2 cellular contexts compared by ENCODE assay signal in the genomic region with DNA sequence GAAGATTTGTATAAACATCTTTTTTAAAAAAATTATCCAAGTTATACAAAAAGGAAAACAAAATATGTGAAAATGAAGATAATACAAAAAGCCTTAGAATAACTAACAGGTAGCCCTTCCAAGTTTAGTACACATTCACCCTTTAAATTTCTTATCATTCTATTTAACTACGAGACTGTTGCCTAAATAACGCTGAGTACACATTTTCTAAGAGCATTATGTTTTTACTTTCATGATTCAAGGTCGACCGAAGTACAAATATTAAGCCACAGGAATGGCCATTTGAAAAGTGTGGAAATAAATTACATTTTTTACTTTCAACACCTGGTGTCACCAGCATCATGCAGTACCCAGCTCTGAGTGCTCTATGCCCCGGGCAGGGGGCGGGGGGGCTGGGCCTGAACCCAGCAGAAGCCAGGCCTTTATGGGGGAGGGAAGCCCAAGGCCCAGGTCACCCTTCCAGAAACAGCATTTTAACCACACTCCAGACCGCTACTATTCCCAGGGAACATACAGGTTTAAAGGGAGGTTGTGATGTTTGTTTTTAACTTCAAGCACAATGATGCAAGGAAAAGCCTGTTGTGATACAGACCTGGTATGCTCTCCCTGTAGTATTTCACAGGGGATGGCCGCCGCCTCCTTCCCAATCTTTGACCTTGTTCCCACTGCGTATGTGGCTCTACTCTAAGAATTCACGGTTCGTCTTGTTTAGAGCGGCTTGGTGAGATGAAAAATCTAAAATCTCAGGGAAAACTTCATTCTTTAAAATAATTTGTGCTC.
A peak's percentile ranks its signal among the peaks of the same experiment; 100 is the strongest.
TF ChIP-seq lines count a peak whose summit lies in the region.

No MANE protein-coding gene starts in this region.

TF ChIP-seq in K562, 482 proteins besides CTCF, POLR2A, EP300 and RAD21:
- peak; percentile 50; the same call in 1 of the 2 replicates for TF ChIP-seq C11orf30 (IDR thresholded peaks at IDR 0.05; ENCODE audit: low read depth)
- TF ChIP-seq PCBP1 (IDR thresholded peaks at IDR 0.05; ENCODE audit: low read depth, low read length, poor library complexity, severe bottlenecking): no peak
- no peak for TF ChIP-seq ZNF830 (CRISPR knock-in tag; IDR thresholded peaks at IDR 0.05)
- TF ChIP-seq MAFG (tag; conservative IDR thresholded peaks at IDR 0.05): peak; percentile 35; the same call in 1 of the 2 replicates
- TF ChIP-seq GABPA (tag; conservative IDR thresholded peaks at IDR 0.05; ENCODE audit: low read depth): no peak
- TF ChIP-seq, protein P1, sequence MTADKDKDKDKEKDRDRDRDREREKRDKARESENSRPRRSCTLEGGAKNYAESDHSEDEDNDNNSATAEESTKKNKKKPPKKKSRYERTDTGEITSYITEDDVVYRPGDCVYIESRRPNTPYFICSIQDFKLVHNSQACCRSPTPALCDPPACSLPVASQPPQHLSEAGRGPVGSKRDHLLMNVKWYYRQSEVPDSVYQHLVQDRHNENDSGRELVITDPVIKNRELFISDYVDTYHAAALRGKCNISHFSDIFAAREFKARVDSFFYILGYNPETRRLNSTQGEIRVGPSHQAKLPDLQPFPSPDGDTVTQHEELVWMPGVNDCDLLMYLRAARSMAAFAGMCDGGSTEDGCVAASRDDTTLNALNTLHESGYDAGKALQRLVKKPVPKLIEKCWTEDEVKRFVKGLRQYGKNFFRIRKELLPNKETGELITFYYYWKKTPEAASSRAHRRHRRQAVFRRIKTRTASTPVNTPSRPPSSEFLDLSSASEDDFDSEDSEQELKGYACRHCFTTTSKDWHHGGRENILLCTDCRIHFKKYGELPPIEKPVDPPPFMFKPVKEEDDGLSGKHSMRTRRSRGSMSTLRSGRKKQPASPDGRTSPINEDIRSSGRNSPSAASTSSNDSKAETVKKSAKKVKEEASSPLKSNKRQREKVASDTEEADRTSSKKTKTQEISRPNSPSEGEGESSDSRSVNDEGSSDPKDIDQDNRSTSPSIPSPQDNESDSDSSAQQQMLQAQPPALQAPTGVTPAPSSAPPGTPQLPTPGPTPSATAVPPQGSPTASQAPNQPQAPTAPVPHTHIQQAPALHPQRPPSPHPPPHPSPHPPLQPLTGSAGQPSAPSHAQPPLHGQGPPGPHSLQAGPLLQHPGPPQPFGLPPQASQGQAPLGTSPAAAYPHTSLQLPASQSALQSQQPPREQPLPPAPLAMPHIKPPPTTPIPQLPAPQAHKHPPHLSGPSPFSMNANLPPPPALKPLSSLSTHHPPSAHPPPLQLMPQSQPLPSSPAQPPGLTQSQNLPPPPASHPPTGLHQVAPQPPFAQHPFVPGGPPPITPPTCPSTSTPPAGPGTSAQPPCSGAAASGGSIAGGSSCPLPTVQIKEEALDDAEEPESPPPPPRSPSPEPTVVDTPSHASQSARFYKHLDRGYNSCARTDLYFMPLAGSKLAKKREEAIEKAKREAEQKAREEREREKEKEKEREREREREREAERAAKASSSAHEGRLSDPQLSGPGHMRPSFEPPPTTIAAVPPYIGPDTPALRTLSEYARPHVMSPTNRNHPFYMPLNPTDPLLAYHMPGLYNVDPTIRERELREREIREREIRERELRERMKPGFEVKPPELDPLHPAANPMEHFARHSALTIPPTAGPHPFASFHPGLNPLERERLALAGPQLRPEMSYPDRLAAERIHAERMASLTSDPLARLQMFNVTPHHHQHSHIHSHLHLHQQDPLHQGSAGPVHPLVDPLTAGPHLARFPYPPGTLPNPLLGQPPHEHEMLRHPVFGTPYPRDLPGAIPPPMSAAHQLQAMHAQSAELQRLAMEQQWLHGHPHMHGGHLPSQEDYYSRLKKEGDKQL (CRISPR knock-in tag; IDR thresholded peaks at IDR 0.05; ENCODE audit: borderline replicate concordance): no peak
- TF ChIP-seq MAFF (IDR thresholded peaks at IDR 0.05; ENCODE audit: low read length): peak; percentile 53; the same call in 1 of the 2 replicates
- no peak for TF ChIP-seq ZKSCAN3 (CRISPR knock-in tag; IDR thresholded peaks at IDR 0.05)
- TF ChIP-seq XRCC4 (IDR thresholded peaks at IDR 0.05; ENCODE audit: extremely low read depth, insufficient read depth, insufficient read length): no peak
- no peak for TF ChIP-seq ZC3H4 (CRISPR knock-in tag; IDR thresholded peaks at IDR 0.05; ENCODE audit: borderline replicate concordance)
- 0 out of 2 replicates have a peak, but pooled peaks have one; percentile 19 for TF ChIP-seq MAFK (IDR thresholded peaks at IDR 0.05; ENCODE audit: low read length)
- TF ChIP-seq ZNF316 (IDR thresholded peaks at IDR 0.05): peak; percentile 76
- TF ChIP-seq, protein P2, sequence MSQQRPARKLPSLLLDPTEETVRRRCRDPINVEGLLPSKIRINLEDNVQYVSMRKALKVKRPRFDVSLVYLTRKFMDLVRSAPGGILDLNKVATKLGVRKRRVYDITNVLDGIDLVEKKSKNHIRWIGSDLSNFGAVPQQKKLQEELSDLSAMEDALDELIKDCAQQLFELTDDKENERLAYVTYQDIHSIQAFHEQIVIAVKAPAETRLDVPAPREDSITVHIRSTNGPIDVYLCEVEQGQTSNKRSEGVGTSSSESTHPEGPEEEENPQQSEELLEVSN (IDR thresholded peaks at IDR 0.05; ENCODE audit: borderline replicate concordance in 1 of 2, extremely low read depth in 1 of 2, insufficient read depth in 1 of 2, insufficient read length in 1 of 2, low read depth in 1 of 2, low read length in 1 of 2, poor library complexity in 1 of 2, severe bottlenecking in 1 of 2): no peak
- TF ChIP-seq, protein P3, sequence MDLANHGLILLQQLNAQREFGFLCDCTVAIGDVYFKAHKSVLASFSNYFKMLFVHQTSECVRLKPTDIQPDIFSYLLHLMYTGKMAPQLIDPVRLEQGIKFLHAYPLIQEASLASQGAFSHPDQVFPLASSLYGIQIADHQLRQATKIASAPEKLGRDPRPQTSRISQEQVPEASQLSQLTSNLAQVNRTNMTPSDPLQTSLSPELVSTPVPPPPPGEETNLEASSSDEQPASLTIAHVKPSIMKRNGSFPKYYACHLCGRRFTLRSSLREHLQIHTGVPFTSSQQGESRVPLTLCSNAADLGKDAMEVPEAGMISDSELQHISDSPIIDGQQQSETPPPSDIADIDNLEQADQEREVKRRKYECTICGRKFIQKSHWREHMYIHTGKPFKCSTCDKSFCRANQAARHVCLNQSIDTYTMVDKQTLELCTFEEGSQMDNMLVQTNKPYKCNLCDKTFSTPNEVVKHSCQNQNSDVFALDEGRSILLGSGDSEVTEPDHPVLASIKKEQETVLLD (IDR thresholded peaks at IDR 0.05): no peak
- no peak for TF ChIP-seq ZNF12 (CRISPR knock-in tag; IDR thresholded peaks at IDR 0.05)
- no peak for TF ChIP-seq MXI1 (IDR thresholded peaks at IDR 0.05; ENCODE audit: low read depth, low read length)
- no peak for TF ChIP-seq ZSCAN32 (CRISPR knock-in tag; IDR thresholded peaks at IDR 0.05)
TF ChIP-seq in K562: peak in this region for 5.

TF ChIP-seq in HepG2, 621 proteins besides CTCF, POLR2A, EP300 and RAD21 (continues in another document):
- TF ChIP-seq ZNF777 (CRISPR knock-in tag; IDR thresholded peaks at IDR 0.05): no peak
- no peak; the same call in 1 of the 2 replicates for TF ChIP-seq ZNF878 (CRISPR knock-in tag; IDR thresholded peaks at IDR 0.05)
- TF ChIP-seq PPARG (CRISPR knock-in tag; conservative IDR thresholded peaks at IDR 0.05): no peak
- TF ChIP-seq, protein P4, sequence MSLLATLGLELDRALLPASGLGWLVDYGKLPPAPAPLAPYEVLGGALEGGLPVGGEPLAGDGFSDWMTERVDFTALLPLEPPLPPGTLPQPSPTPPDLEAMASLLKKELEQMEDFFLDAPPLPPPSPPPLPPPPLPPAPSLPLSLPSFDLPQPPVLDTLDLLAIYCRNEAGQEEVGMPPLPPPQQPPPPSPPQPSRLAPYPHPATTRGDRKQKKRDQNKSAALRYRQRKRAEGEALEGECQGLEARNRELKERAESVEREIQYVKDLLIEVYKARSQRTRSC (CRISPR knock-in tag; IDR thresholded peaks at IDR 0.05; ENCODE audit: low read depth): no peak
- TF ChIP-seq ZBTB8A (CRISPR knock-in tag; IDR thresholded peaks at IDR 0.05; ENCODE audit: borderline replicate concordance, low read depth): no peak
- no peak for TF ChIP-seq SP5 (CRISPR knock-in tag; IDR thresholded peaks at IDR 0.05; ENCODE audit: borderline replicate concordance, low read depth)
- TF ChIP-seq ZNF546 (CRISPR knock-in tag; conservative IDR thresholded peaks at IDR 0.05): no peak
- TF ChIP-seq ZNF451 (CRISPR knock-in tag; IDR thresholded peaks at IDR 0.05): no peak
- no peak for TF ChIP-seq FOXM1 (CRISPR knock-in tag; IDR thresholded peaks at IDR 0.05)
- no peak for TF ChIP-seq HMG20A (CRISPR knock-in tag; IDR thresholded peaks at IDR 0.05; ENCODE audit: borderline replicate concordance)
- no peak for TF ChIP-seq ZNF747 (CRISPR knock-in tag; IDR thresholded peaks at IDR 0.05; ENCODE audit: borderline replicate concordance)
- no peak for TF ChIP-seq ZBTB7B (CRISPR knock-in tag; IDR thresholded peaks at IDR 0.05)
- TF ChIP-seq THAP11 (CRISPR knock-in tag; IDR thresholded peaks at IDR 0.05): peak; percentile 14; the same call in 1 of the 2 replicates
- no peak for TF ChIP-seq ZNF670 (CRISPR knock-in tag; IDR thresholded peaks at IDR 0.05; ENCODE audit: borderline replicate concordance)
- no peak for TF ChIP-seq ATF7 (IDR thresholded peaks at IDR 0.05)
- no peak for TF ChIP-seq ATF7 (CRISPR knock-in tag; IDR thresholded peaks at IDR 0.05)
- no peak for TF ChIP-seq ZBTB21 (CRISPR knock-in tag; IDR thresholded peaks at IDR 0.05)
- no peak for TF ChIP-seq RFX1 (IDR thresholded peaks at IDR 0.05)
- no peak for TF ChIP-seq KAT2B (IDR thresholded peaks at IDR 0.05; ENCODE audit: borderline replicate concordance, low read depth, low read length)
- no peak for TF ChIP-seq ZNF496 (CRISPR knock-in tag; IDR thresholded peaks at IDR 0.05; ENCODE audit: insufficient replicate concordance)
- TF ChIP-seq, protein P5, sequence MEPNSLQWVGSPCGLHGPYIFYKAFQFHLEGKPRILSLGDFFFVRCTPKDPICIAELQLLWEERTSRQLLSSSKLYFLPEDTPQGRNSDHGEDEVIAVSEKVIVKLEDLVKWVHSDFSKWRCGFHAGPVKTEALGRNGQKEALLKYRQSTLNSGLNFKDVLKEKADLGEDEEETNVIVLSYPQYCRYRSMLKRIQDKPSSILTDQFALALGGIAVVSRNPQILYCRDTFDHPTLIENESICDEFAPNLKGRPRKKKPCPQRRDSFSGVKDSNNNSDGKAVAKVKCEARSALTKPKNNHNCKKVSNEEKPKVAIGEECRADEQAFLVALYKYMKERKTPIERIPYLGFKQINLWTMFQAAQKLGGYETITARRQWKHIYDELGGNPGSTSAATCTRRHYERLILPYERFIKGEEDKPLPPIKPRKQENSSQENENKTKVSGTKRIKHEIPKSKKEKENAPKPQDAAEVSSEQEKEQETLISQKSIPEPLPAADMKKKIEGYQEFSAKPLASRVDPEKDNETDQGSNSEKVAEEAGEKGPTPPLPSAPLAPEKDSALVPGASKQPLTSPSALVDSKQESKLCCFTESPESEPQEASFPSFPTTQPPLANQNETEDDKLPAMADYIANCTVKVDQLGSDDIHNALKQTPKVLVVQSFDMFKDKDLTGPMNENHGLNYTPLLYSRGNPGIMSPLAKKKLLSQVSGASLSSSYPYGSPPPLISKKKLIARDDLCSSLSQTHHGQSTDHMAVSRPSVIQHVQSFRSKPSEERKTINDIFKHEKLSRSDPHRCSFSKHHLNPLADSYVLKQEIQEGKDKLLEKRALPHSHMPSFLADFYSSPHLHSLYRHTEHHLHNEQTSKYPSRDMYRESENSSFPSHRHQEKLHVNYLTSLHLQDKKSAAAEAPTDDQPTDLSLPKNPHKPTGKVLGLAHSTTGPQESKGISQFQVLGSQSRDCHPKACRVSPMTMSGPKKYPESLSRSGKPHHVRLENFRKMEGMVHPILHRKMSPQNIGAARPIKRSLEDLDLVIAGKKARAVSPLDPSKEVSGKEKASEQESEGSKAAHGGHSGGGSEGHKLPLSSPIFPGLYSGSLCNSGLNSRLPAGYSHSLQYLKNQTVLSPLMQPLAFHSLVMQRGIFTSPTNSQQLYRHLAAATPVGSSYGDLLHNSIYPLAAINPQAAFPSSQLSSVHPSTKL (CRISPR knock-in tag; IDR thresholded peaks at IDR 0.05): peak; percentile 25; the same call in 1 of the 2 replicates
- TF ChIP-seq KDM6A (CRISPR knock-in tag; IDR thresholded peaks at IDR 0.05; ENCODE audit: low read depth): no peak
- no peak for TF ChIP-seq ZNF569 (CRISPR knock-in tag; IDR thresholded peaks at IDR 0.05; ENCODE audit: borderline replicate concordance)
- TF ChIP-seq ZNF652 (CRISPR knock-in tag; IDR thresholded peaks at IDR 0.05; ENCODE audit: borderline replicate concordance, low read depth): no peak
- TF ChIP-seq ZNF30 (CRISPR knock-in tag; IDR thresholded peaks at IDR 0.05): no peak
- TF ChIP-seq POLR2AphosphoS5 (IDR thresholded peaks at IDR 0.05; ENCODE audit: low read depth, low read length): no peak
- no peak for TF ChIP-seq XRCC5 (optimal IDR thresholded peaks at IDR 0.05; ENCODE audit: low read length)
